ENCODE assay signal across 24 cellular contexts in genomic region chr10:111080224-111080623, GRCh38. TPM values are rescaled to one million over a fixed set of nuclear protein-coding genes. Genes with fewer than 3 reads are reported as not detected.
DNase-seq lines count a peak whose midpoint lies in the region; ATAC-seq and TF ChIP-seq lines count a peak whose summit lies in the region.
"Had no signal": no experiment of that assay in that cellular context is flagged by ENCODE, and none has a peak within 500 bp of the region (broad histone marks: within the 10 kb centered on the region; RNA-seq: fewer than 3 reads in every experiment).

No MANE protein-coding gene starts in this region.

- no peaks in the 10 kb centered on the region for H3K9me3 Mint-ChIP-seq in central memory CD8-positive, alpha-beta T cell
- H3K9me3 Mint-ChIP-seq in mesothelial cell of epicardium: no peaks in the 10 kb centered on the region
- H3K9me3 Mint-ChIP-seq in type B pancreatic cell: peaks cover 5% of the 10 kb centered on the region
- H3K9me3 Mint-ChIP-seq: activated CD4-positive, alpha-beta memory T cell treated with anti-CD3 and anti-CD28 coated beads for 36 hours; stimulated activated naive CD8-positive, alpha-beta T cell treated with anti-CD3 and anti-CD28 coated beads, Interleukin-15, Interleukin-2, amounts not matched to agents 100 ng/mL and 50 ng/mL, for 24 hours had no signal

- peak; percentile 21 for DNase-seq in right atrium auricular region (ENCODE audit: low spot score)
- no peak for DNase-seq in right cardiac atrium
- no peak for DNase-seq in central memory CD8-positive, alpha-beta T cell (ENCODE audit: low spot score in 2 of 2)
- DNase-seq in mesothelial cell of epicardium (ENCODE audit: low spot score in 2 of 2, unreplicated experiment in 2 of 2): no peak
- DNase-seq in type B pancreatic cell (ENCODE audit: extremely low spot score, unreplicated experiment): no peak
- DNase-seq in SKM-1 treated with dmso at 0.1 percent for 144 hours (lab: John Stamatoyannopoulos, UW; ENCODE audit: unreplicated experiment): no peak
- no peak for DNase-seq in heart right ventricle
- DNase-seq: activated CD4-positive, alpha-beta memory T cell treated with anti-CD3 and anti-CD28 coated beads for 36 hours; activated effector memory CD4-positive, alpha-beta T cell treated with anti-CD3 and anti-CD28 coated beads, Interleukin-2, amount 50 U/mL, for 16 hours; AML-193; central memory CD4-positive, alpha-beta T cell; lower lobe of right lung; MM.1S; NCI-H1417 treated with DMSO at 0.1 percent for 48 hours; NCI-H446; RPMI8226 had no signal

- TF ChIP-seq CTCF in right atrium auricular region (IDR thresholded peaks at IDR 0.05) (no peak), mesothelial cell of epicardium (IDR thresholded peaks at IDR 0.05; ENCODE audit: unreplicated experiment) (no peak), type B pancreatic cell (conservative IDR thresholded peaks at IDR 0.05) (no peak), heart right ventricle (IDR thresholded peaks at IDR 0.05) (no peak)

- H3K4me3 Mint-ChIP-seq in central memory CD8-positive, alpha-beta T cell: peak overlapping the region; percentile 64
- H3K4me3 Mint-ChIP-seq in mesothelial cell of epicardium (peak overlapping the region; percentile 54), type B pancreatic cell (peak overlapping the region; percentile 81)
- H3K4me3 Mint-ChIP-seq: activated CD4-positive, alpha-beta memory T cell treated with anti-CD3 and anti-CD28 coated beads for 36 hours had no signal

- H3K4me1 ChIP-seq in right atrium auricular region (peaks cover 0 to 31% of the 10 kb centered on the region in 2 donors), right cardiac atrium (ENCODE audit: control insufficient read depth, insufficient read depth, low read length) (peaks cover 3% of the 10 kb centered on the region), heart right ventricle (peaks cover 0 to 37% (median 31%) of the 10 kb centered on the region in 9 donors)

- H3K27me3 Mint-ChIP-seq in central memory CD8-positive, alpha-beta T cell: peaks cover 47% of the 10 kb centered on the region
- H3K27me3 Mint-ChIP-seq in mesothelial cell of epicardium (ENCODE audit: low read depth) (peaks cover 80% of the 10 kb centered on the region), type B pancreatic cell (peaks cover 60% of the 10 kb centered on the region)

- no peaks in the 10 kb centered on the region for H3K36me3 ChIP-seq in right atrium auricular region
- no peaks in the 10 kb centered on the region for H3K36me3 ChIP-seq in heart right ventricle
- H3K36me3 ChIP-seq: lower lobe of right lung, neutrophil had no signal

- H3K9me3 ChIP-seq in right atrium auricular region (no peaks in the 10 kb centered on the region), right cardiac atrium (ENCODE audit: control insufficient read depth, low read length) (no peaks in the 10 kb centered on the region), heart right ventricle (no peaks in the 10 kb centered on the region)
- H3K9me3 ChIP-seq: lower lobe of right lung, neutrophil had no signal

- H3K27ac ChIP-seq in right atrium auricular region (no peak overlapping the region), right cardiac atrium (ENCODE audit: low read length) (no peak overlapping the region), heart right ventricle (no peak overlapping the region)
- H3K27ac ChIP-seq: KMS-11, lower lobe of right lung, neutrophil had no signal

- peaks cover 4% of the 10 kb centered on the region for H3K36me3 Mint-ChIP-seq in central memory CD8-positive, alpha-beta T cell (ENCODE audit: insufficient read depth)
- H3K36me3 Mint-ChIP-seq in mesothelial cell of epicardium (no peaks in the 10 kb centered on the region), type B pancreatic cell (peaks cover 8% of the 10 kb centered on the region)

- intact Hi-C loops in right cardiac atrium (cut with DNase I) (no loop called here), heart right ventricle (cut with DNase I) (no loop called here)

- H3K4me1 Mint-ChIP-seq in central memory CD8-positive, alpha-beta T cell: peaks cover 23% of the 10 kb centered on the region
- H3K4me1 Mint-ChIP-seq in mesothelial cell of epicardium: peaks cover 16% of the 10 kb centered on the region
- peaks cover 14% of the 10 kb centered on the region for H3K4me1 Mint-ChIP-seq in type B pancreatic cell (ENCODE audit: unreplicated experiment)

- H3K27ac Mint-ChIP-seq in central memory CD8-positive, alpha-beta T cell (ENCODE audit: low read depth): no peak overlapping the region
- H3K27ac Mint-ChIP-seq in mesothelial cell of epicardium (no peak overlapping the region), type B pancreatic cell (peak overlapping the region; percentile 82)
- H3K27ac Mint-ChIP-seq: activated CD4-positive, alpha-beta memory T cell treated with anti-CD3 and anti-CD28 coated beads for 36 hours; stimulated activated naive CD8-positive, alpha-beta T cell treated with anti-CD3 and anti-CD28 coated beads, Interleukin-15, Interleukin-2, amounts not matched to agents 100 ng/mL and 50 ng/mL, for 24 hours had no signal

- no peak overlapping the region for H3K4me3 ChIP-seq in right atrium auricular region
- H3K4me3 ChIP-seq in right cardiac atrium (ENCODE audit: low read length): no peak overlapping the region
- no peak overlapping the region for H3K4me3 ChIP-seq in heart right ventricle
- H3K4me3 ChIP-seq: lower lobe of right lung had no signal

- H3K27me3 ChIP-seq in right atrium auricular region: peaks cover 8 to 25% of the 10 kb centered on the region in 2 donors
- H3K27me3 ChIP-seq in right cardiac atrium (ENCODE audit: control insufficient read depth, insufficient read depth): no peaks in the 10 kb centered on the region
- H3K27me3 ChIP-seq in heart right ventricle: peaks cover 14 to 61% (median 44%) of the 10 kb centered on the region in 7 donors

- ATAC-seq in right cardiac atrium: no peak
- ATAC-seq in central memory CD8-positive, alpha-beta T cell (replicated peaks; ENCODE audit: extremely low read depth, poor library complexity, severe bottlenecking): no peak
- ATAC-seq in heart right ventricle: no peak
- ATAC-seq in GM21786 (IDR thresholded peaks at IDR 0.05; ENCODE audit: unreplicated experiment): no peak
- ATAC-seq: HCT116, lower lobe of right lung had no signal

- 63% methylated on average over 2 of the region's 2 CpGs for WGBS in right cardiac atrium
- 67 to 78% methylated on average over 2 of the region's 2 CpGs for WGBS in heart right ventricle, 2 donors

RNA-seq across cellular contexts. Expression of gene ADRA2A, which starts 3.4 kb away (rescaled TPM):
- total RNA-seq in right atrium auricular region (1 to 10 TPM; 1.2 to 1.4 TPM), right cardiac atrium (under 1 TPM; 0.41 to 0.83 (median 0.73) TPM), mesothelial cell of epicardium (4.7 to 5.2 TPM (median 4.9 TPM) in 3 replicates), type B pancreatic cell (ENCODE audit: low replicate concordance) (16.1 and 19.3 TPM in 2 replicates), heart right ventricle (1 to 10 TPM in 2 of 10 donors, under 1 TPM in 8; 0.32 to 1.4 (median 0.66) TPM)
- polyA plus RNA-seq in right cardiac atrium (0.86 TPM), heart right ventricle (under 1 TPM; 0.29 to 0.78 TPM)
- total RNA-seq: activated CD4-positive, alpha-beta memory T cell treated with anti-CD3 and anti-CD28 coated beads for 36 hours; dermis microvascular lymphatic vessel endothelial cell; kidney epithelial cell; T-helper 1 cell treated with Interleukin-12 subunit alpha and Interleukin-12 subunit beta and Interleukin-4 antibody, amounts not matched to agents 30 ng/mL and 1 ng/mL, for 36 hours had no signal
